Comparison of ENCODE assay signal across 20 cellular contexts in the genomic region with DNA sequence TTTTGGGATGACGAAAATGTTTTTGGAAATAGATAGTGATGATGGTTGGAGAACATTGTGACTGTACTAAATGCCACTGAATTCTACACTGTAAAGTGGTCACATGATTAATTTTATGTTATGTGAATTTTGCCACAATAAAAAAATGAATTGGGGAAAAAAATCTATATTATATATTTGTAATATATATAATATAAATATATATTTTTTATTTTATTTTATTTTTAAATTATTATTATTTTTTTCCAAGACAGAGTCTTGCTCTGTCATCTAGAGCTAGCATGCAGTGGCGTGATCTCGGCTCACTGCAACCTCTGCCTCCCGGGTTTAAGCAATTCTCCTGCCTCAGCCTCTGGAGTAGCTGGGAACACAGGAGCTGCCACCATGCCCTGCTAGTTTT. TPM values are rescaled to one million over a fixed set of nuclear protein-coding genes. Genes with fewer than 3 reads are reported as not detected.
A peak's percentile ranks its signal among the peaks of the same experiment; 100 is the strongest.
DNase-seq lines count a peak whose midpoint lies in the region; ATAC-seq lines count a peak whose summit lies in the region.
"Had no signal": no experiment of that assay in that cellular context is flagged by ENCODE, and none has a peak within 500 bp of the region (broad histone marks: within the 10 kb centered on the region; RNA-seq: fewer than 3 reads in every experiment).

No MANE protein-coding gene starts in this region.

- H3K27me3 ChIP-seq in SJSA1 (replicated peaks) (no peaks in the 10 kb centered on the region), mesendoderm (ENCODE audit: insufficient read depth, low read length, poor library complexity) (no peaks in the 10 kb centered on the region)
- H3K27me3 ChIP-seq: BE2C had no signal

- no peaks in the 10 kb centered on the region for H3K79me1 ChIP-seq in mesendoderm (ENCODE audit: low read length)

- H3K4me1 ChIP-seq in SJSA1 (replicated peaks) (peaks cover 58% of the 10 kb centered on the region), mesendoderm (ENCODE audit: control insufficient read depth, low read depth, low read length) (peaks cover 8% of the 10 kb centered on the region)

- no peak overlapping the region for H2BK120ac ChIP-seq in mesendoderm (ENCODE audit: low read depth, low read length)

- 100% methylated on average over 1 of the region's 4 CpGs for WGBS in mesendoderm (ENCODE audit: extremely low coverage, insufficient coverage, low lambda C conversion rate)

- no peak overlapping the region for H3K23ac ChIP-seq in mesendoderm (ENCODE audit: low read length)

- no peaks in the 10 kb centered on the region for H3K9me3 ChIP-seq in SJSA1 (replicated peaks)
- H3K9me3 ChIP-seq: BE2C had no signal

- peaks cover under 1% of the 10 kb centered on the region for H3K79me2 ChIP-seq in mesendoderm (ENCODE audit: control insufficient read depth, insufficient read depth, low read length)

- no peak overlapping the region for H2BK15ac ChIP-seq in mesendoderm (replicated peaks; ENCODE audit: low read depth)

- H3K4me3 ChIP-seq in SJSA1, result no peak overlapping the region
- H3K4me3 ChIP-seq in mesendoderm (ENCODE audit: low read length), result no peak overlapping the region

- no peak overlapping the region for H3K56ac ChIP-seq in mesendoderm (ENCODE audit: low read length)

- ATAC-seq in GM19035 (IDR thresholded peaks at IDR 0.05; ENCODE audit: unreplicated experiment) (no peak), HG02798 (IDR thresholded peaks at IDR 0.05; ENCODE audit: poor library complexity, unreplicated experiment) (no peak), HG03095 (IDR thresholded peaks at IDR 0.05; ENCODE audit: unreplicated experiment) (no peak)

- H2BK5ac ChIP-seq in mesendoderm (ENCODE audit: low read length), result no peak overlapping the region

- peaks cover 7% of the 10 kb centered on the region for H3K36me3 ChIP-seq in SJSA1
- H3K36me3 ChIP-seq in mesendoderm (ENCODE audit: control insufficient read depth, insufficient read depth, low read length), result no peaks in the 10 kb centered on the region
- H3K36me3 ChIP-seq: BE2C had no signal

- no peak overlapping the region for H3K4ac ChIP-seq in mesendoderm (ENCODE audit: low read depth, low read length)

- no peak overlapping the region for H2AK5ac ChIP-seq in mesendoderm (ENCODE audit: low read length)

- no peak overlapping the region for H3K18ac ChIP-seq in mesendoderm (ENCODE audit: low read length)

- H4K8ac ChIP-seq in mesendoderm (ENCODE audit: low read depth, low read length), result no peak overlapping the region

- H4K5ac ChIP-seq in mesendoderm (ENCODE audit: low read length), result no peak overlapping the region

- H3K4me2 ChIP-seq in mesendoderm (ENCODE audit: low read length), result no peak overlapping the region

- DNase-seq in SIG-M5 (lab: John Stamatoyannopoulos, UW) (peak; percentile 19), SIG-M5 treated with dmso at 0.1 percent for 504 hours (lab: John Stamatoyannopoulos, UW; ENCODE audit: unreplicated experiment) (no peak), SJSA1 (ENCODE audit: low read depth in 1 of 2, low spot score in 2 of 2) (no peak), mesendoderm (no peak), AG08395 (ENCODE audit: low spot score) (no peak)
- DNase-seq: BE2C; CD4-positive, CD25-positive, alpha-beta regulatory T cell; GOT3; HCEC 1CT; KG1; MM.1S; NCI-H1417; NCI-H2081; NCI-H2227 treated with DMSO at 0.1 percent for 48 hours; NCI-H526 treated with DMSO at 0.1 percent for 48 hours; T-helper 1 cell had no signal

- peak overlapping the region; percentile 34; the same call in 1 of the 2 replicates for H3K27ac ChIP-seq in SJSA1
- H3K27ac ChIP-seq in mesendoderm (ENCODE audit: low read depth, low read length), result peak overlapping the region; percentile 36
- H3K27ac ChIP-seq: 22Rv1 had no signal

- no peak overlapping the region for H3K9ac ChIP-seq in mesendoderm (ENCODE audit: low read length)

RNA-seq across cellular contexts. Expression of a gene that starts 4.3 kb away (rescaled TPM):
- total RNA-seq in SJSA1 (2014; rRNA removed; shearing (Covaris generic)), result 102 and 118 TPM in 2 replicates
- 38.2 TPM for polyA plus RNA-seq in mesendoderm (2013, experiment 1 of 2)
- 37.3 TPM for polyA plus RNA-seq in mesendoderm (2013, experiment 2 of 2)
